In the genomic region with DNA sequence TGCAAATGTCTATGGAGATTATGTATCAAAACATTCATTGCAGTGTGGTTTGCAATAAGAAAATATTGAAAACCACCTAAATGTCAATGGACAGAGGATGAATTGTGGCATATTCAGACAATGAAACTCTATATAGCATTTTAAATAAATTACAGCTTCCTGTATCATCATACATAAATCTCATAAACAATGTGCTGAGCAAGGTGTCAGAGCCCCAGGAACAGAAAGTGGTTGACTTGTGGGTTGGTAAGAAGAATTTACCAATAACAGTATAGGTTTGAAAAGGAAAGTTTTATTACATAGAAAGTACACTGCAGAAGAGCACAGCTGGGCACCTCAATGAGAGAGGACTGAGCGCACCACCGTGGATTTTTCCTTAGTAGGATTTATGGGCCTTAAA, we compare ENCODE assay signal across 29 cellular contexts.
"Had no signal": no experiment of that assay in that cellular context is flagged by ENCODE, and none has a peak within 500 bp of the region (broad histone marks: within the 10 kb centered on the region; RNA-seq: fewer than 3 reads in every experiment).

No MANE protein-coding gene starts in this region.

- H3K27me3 Mint-ChIP-seq: naive thymus-derived CD8-positive, alpha-beta T cell; stimulated activated naive B cell treated with anti-CD40 and anti-IgM and Interleukin-4, amounts not matched to agents 10 μg/mL and 1 μg/mL and 100 μg/mL, for 72 hours; stimulated activated naive CD8-positive, alpha-beta T cell treated with anti-CD3 and anti-CD28 coated beads, Interleukin-15, Interleukin-2, amounts not matched to agents 100 ng/mL and 50 ng/mL, for 24 hours had no signal

- H3K27ac Mint-ChIP-seq: naive thymus-derived CD8-positive, alpha-beta T cell; nephron; stimulated activated naive B cell treated with anti-CD40 and anti-IgM and Interleukin-4, amounts not matched to agents 10 μg/mL and 1 μg/mL and 100 μg/mL, for 72 hours had no signal

- H3K27me3 ChIP-seq: left lung, pancreas, testis, thyroid gland, transverse colon, upper lobe of left lung, vagina had no signal

- H3K4me3 Mint-ChIP-seq: naive thymus-derived CD8-positive, alpha-beta T cell; nephron; neural crest cell; stimulated activated naive B cell treated with anti-CD40 and anti-IgM and Interleukin-4, amounts not matched to agents 10 μg/mL and 1 μg/mL and 100 μg/mL, for 72 hours; stimulated activated naive CD8-positive, alpha-beta T cell treated with anti-CD3 and anti-CD28 coated beads, Interleukin-15, Interleukin-2, amounts not matched to agents 100 ng/mL and 50 ng/mL, for 24 hours had no signal

- DNase-seq: hippocampal formation; kidney glomerular epithelial cell; left cardiac atrium; left lung; lower lobe of right lung; mammary epithelial cell; mesenchymal stem cell; naive thymus-derived CD8-positive, alpha-beta T cell; nucleus accumbens; pancreas; posterior cingulate gyrus; retina; right cardiac atrium; stimulated activated CD4-positive, alpha-beta T cell treated with anti-CD3 and anti-CD28 coated beads, Interleukin-12 subunit alpha, Interleukin-12 subunit beta, amount 100 ng/mL, for 4 hours; stimulated activated CD4-positive, alpha-beta T cell treated with anti-CD3 and anti-CD28 coated beads, Interleukin-15, amount 100 ng/mL, for 24 hours; stimulated activated CD4-positive, alpha-beta T cell treated with anti-CD3 and anti-CD28 coated beads, Interleukin-2, amount 100 ng/mL, for 24 hours; stimulated activated CD4-positive, alpha-beta T cell treated with anti-CD3 and anti-CD28 coated beads, Interleukin-4, amount 100 ng/mL, for 1 hour; stimulated activated naive B cell treated with anti-CD40 and anti-IgM and Interleukin-4, amounts not matched to agents 10 μg/mL and 1 μg/mL and 100 μg/mL, for 72 hours; testis; thyroid gland; transverse colon; upper lobe of left lung had no signal

- H3K36me3 ChIP-seq: left lung, lower lobe of right lung, pancreas, prostate gland, thyroid gland, transverse colon, upper lobe of left lung, vagina had no signal

- H3K4me1 Mint-ChIP-seq: naive thymus-derived CD8-positive, alpha-beta T cell; neural crest cell had no signal

- H3K4me1 ChIP-seq: left lung, lower lobe of right lung, pancreas, prostate gland, testis, thyroid gland, transverse colon, upper lobe of left lung, vagina had no signal

- H3K4me3 ChIP-seq: left lung, lower lobe of right lung, pancreas, prostate gland, skin epidermis, testis, thyroid gland, transverse colon, upper lobe of left lung, vagina had no signal

- H3K27ac ChIP-seq: left lung, lower lobe of right lung, pancreas, prostate gland, skin epidermis, testis, thyroid gland, transverse colon, upper lobe of left lung, vagina had no signal

- ATAC-seq: left cardiac atrium; left lung; lower lobe of right lung; naive thymus-derived CD8-positive, alpha-beta T cell; pancreas; right cardiac atrium; sciatic nerve; stimulated activated naive B cell treated with anti-CD40 and anti-IgM and Interleukin-4, amounts not matched to agents 10 μg/mL and 1 μg/mL and 100 μg/mL, for 72 hours had no signal

- H3K9me3 ChIP-seq: lower lobe of right lung, pancreas, prostate gland, testis, thyroid gland, transverse colon, upper lobe of left lung, vagina had no signal
